1 cellular context compared by ENCODE assay signal in the genomic region with DNA sequence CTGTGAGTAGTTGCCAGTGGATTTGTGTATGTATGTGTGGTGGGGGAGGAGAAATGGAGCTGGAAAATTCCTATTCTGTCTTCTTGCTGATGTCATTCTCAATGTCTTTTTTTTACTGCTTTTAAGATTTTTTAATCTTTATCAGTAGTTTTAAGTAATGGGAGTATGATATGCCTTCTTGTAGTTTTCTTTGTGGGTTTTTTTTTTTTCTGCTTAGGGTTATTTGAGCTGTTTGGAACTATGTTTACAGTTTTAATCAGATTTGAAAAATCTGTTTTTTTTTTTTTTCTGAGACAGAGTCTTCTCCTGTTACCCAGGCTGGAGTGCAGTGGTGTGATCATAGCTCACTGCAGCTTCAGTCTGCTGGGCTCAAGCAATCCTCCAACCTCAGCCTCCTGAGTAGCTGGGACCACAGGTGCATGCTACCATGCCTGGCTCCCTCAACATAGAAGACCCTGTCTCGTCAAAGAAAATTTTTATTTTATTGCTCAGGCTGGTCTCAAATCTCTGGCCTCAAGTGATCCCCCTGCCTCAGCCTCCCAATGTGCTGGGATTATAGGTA.
TF ChIP-seq lines count a peak whose summit lies in the region.

No MANE protein-coding gene starts in this region.

TF ChIP-seq in K562, 482 proteins besides CTCF, POLR2A, EP300 and RAD21 (continued from another document and continues in another):
- TF ChIP-seq ATF6 (CRISPR knock-in tag; IDR thresholded peaks at IDR 0.05) (no peak), FOXA1 (IDR thresholded peaks at IDR 0.05; ENCODE audit: borderline replicate concordance) (no peak), HNRNPH1 (optimal IDR thresholded peaks at IDR 0.05; ENCODE audit: low read depth, low read length) (no peak), CREB1 (IDR thresholded peaks at IDR 0.05) (no peak), CREB1 (CRISPR knock-in tag; IDR thresholded peaks at IDR 0.05) (no peak), GTF2E2 (tag; IDR thresholded peaks at IDR 0.05) (no peak), NFE2 (IDR thresholded peaks at IDR 0.05; ENCODE audit: low read depth) (no peak), NFXL1 (CRISPR knock-in tag; IDR thresholded peaks at IDR 0.05) (no peak), RBM22 (IDR thresholded peaks at IDR 0.05; ENCODE audit: low read depth, low read length, poor library complexity, severe bottlenecking) (no peak), NFE2L1 (tag; IDR thresholded peaks at IDR 0.05; ENCODE audit: borderline replicate concordance, low read depth) (no peak), SLC30A9 (CRISPR knock-in tag; IDR thresholded peaks at IDR 0.05) (no peak), MLLT1 (IDR thresholded peaks at IDR 0.05) (0 out of 4 replicates have a peak, but pooled peaks of 1 of the 2 experiments have one; percentile 35), BRD9 (IDR thresholded peaks at IDR 0.05; ENCODE audit: low read depth, partially characterized antibody) (no peak), ZNF239 (CRISPR knock-in tag; IDR thresholded peaks at IDR 0.05) (no peak), MTF1 (CRISPR knock-in tag; IDR thresholded peaks at IDR 0.05; ENCODE audit: borderline replicate concordance) (no peak), ZNF740 (CRISPR knock-in tag; IDR thresholded peaks at IDR 0.05) (no peak), ZNF740 (tag; IDR thresholded peaks at IDR 0.05) (no peak), RAD51 (IDR thresholded peaks at IDR 0.05; ENCODE audit: borderline replicate concordance, low read depth) (no peak), TSC22D4 (tag; IDR thresholded peaks at IDR 0.05) (no peak), ZBTB43 (CRISPR knock-in tag; IDR thresholded peaks at IDR 0.05) (no peak), MYC (IDR thresholded peaks at IDR 0.05; ENCODE audit: low read depth, low read length) (no peak), MYC (CRISPR knock-in tag; IDR thresholded peaks at IDR 0.05; ENCODE audit: borderline replicate concordance, low read depth) (no peak), ZNF75A (CRISPR knock-in tag; IDR thresholded peaks at IDR 0.05) (no peak), CREB3 (tag; conservative IDR thresholded peaks at IDR 0.05; ENCODE audit: low read depth) (no peak), IRF2 (CRISPR knock-in tag; IDR thresholded peaks at IDR 0.05) (no peak), BACH1 (tag; IDR thresholded peaks at IDR 0.05) (no peak), GABPA (tag; conservative IDR thresholded peaks at IDR 0.05; ENCODE audit: low read depth) (0 out of 2 replicates have a peak, but pooled peaks have one; percentile 16), FOXK2 (conservative IDR thresholded peaks at IDR 0.05 in 1 of 2, IDR thresholded peaks at IDR 0.05 in 1 of 2; ENCODE audit: low read depth in 2 of 2) (peak in 1 of 2 experiments; percentile 34; a peak in 1 of 4 replicates)
- TF ChIP-seq, protein P1, sequence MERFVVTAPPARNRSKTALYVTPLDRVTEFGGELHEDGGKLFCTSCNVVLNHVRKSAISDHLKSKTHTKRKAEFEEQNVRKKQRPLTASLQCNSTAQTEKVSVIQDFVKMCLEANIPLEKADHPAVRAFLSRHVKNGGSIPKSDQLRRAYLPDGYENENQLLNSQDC (CRISPR knock-in tag; IDR thresholded peaks at IDR 0.05), result no peak
- TF ChIP-seq, protein P2, sequence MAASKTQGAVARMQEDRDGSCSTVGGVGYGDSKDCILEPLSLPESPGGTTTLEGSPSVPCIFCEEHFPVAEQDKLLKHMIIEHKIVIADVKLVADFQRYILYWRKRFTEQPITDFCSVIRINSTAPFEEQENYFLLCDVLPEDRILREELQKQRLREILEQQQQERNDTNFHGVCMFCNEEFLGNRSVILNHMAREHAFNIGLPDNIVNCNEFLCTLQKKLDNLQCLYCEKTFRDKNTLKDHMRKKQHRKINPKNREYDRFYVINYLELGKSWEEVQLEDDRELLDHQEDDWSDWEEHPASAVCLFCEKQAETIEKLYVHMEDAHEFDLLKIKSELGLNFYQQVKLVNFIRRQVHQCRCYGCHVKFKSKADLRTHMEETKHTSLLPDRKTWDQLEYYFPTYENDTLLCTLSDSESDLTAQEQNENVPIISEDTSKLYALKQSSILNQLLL (CRISPR knock-in tag; IDR thresholded peaks at IDR 0.05; ENCODE audit: borderline replicate concordance), result no peak
- TF ChIP-seq, protein P3, sequence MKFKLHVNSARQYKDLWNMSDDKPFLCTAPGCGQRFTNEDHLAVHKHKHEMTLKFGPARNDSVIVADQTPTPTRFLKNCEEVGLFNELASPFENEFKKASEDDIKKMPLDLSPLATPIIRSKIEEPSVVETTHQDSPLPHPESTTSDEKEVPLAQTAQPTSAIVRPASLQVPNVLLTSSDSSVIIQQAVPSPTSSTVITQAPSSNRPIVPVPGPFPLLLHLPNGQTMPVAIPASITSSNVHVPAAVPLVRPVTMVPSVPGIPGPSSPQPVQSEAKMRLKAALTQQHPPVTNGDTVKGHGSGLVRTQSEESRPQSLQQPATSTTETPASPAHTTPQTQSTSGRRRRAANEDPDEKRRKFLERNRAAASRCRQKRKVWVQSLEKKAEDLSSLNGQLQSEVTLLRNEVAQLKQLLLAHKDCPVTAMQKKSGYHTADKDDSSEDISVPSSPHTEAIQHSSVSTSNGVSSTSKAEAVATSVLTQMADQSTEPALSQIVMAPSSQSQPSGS (CRISPR knock-in tag; IDR thresholded peaks at IDR 0.05), result no peak
- TF ChIP-seq, protein P4, sequence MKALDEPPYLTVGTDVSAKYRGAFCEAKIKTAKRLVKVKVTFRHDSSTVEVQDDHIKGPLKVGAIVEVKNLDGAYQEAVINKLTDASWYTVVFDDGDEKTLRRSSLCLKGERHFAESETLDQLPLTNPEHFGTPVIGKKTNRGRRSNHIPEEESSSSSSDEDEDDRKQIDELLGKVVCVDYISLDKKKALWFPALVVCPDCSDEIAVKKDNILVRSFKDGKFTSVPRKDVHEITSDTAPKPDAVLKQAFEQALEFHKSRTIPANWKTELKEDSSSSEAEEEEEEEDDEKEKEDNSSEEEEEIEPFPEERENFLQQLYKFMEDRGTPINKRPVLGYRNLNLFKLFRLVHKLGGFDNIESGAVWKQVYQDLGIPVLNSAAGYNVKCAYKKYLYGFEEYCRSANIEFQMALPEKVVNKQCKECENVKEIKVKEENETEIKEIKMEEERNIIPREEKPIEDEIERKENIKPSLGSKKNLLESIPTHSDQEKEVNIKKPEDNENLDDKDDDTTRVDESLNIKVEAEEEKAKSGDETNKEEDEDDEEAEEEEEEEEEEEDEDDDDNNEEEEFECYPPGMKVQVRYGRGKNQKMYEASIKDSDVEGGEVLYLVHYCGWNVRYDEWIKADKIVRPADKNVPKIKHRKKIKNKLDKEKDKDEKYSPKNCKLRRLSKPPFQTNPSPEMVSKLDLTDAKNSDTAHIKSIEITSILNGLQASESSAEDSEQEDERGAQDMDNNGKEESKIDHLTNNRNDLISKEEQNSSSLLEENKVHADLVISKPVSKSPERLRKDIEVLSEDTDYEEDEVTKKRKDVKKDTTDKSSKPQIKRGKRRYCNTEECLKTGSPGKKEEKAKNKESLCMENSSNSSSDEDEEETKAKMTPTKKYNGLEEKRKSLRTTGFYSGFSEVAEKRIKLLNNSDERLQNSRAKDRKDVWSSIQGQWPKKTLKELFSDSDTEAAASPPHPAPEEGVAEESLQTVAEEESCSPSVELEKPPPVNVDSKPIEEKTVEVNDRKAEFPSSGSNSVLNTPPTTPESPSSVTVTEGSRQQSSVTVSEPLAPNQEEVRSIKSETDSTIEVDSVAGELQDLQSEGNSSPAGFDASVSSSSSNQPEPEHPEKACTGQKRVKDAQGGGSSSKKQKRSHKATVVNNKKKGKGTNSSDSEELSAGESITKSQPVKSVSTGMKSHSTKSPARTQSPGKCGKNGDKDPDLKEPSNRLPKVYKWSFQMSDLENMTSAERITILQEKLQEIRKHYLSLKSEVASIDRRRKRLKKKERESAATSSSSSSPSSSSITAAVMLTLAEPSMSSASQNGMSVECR (CRISPR knock-in tag; IDR thresholded peaks at IDR 0.05), result no peak
- TF ChIP-seq, protein P5, sequence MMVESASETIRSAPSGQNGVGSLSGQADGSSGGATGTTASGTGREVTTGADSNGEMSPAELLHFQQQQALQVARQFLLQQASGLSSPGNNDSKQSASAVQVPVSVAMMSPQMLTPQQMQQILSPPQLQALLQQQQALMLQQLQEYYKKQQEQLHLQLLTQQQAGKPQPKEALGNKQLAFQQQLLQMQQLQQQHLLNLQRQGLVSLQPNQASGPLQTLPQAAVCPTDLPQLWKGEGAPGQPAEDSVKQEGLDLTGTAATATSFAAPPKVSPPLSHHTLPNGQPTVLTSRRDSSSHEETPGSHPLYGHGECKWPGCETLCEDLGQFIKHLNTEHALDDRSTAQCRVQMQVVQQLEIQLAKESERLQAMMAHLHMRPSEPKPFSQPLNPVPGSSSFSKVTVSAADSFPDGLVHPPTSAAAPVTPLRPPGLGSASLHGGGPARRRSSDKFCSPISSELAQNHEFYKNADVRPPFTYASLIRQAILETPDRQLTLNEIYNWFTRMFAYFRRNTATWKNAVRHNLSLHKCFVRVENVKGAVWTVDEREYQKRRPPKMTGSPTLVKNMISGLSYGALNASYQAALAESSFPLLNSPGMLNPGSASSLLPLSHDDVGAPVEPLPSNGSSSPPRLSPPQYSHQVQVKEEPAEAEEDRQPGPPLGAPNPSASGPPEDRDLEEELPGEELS (CRISPR knock-in tag; IDR thresholded peaks at IDR 0.05; ENCODE audit: borderline replicate concordance), result no peak
